In the genomic region with DNA sequence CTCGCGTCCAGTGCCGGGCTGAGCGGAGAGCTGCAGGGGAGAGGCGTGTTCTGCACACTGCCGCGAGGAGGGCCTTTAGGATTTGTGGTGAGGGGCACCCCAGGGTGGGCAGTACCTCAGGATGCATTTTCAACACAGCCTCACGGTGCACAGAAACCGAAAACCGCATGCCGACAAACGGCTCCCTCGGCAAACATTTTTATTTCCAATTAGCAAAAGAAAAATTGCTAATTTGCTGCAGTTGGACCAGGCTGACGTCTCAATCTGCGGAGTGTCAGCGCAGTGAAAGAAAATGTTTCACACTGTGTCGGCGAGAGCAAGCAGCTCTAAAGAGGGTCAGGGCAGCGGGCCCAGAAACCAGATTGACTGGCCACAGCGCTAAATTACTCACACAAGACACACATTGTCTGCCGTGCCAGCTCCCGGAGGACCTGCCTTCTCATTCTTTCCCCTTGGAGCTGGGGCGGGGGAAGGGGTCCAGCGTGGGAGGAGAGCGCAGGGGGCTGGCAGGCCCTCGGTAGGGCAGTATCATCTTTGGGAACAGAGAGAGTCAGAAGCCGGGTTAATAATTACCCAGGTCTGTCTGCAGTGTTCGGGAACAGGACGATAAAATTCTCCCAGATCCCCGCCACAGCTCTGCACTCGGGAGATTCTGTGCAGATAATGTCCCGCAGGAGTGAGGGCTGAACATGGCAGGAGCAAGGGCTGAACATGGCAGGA, we compare ENCODE assay signal across 10 cellular contexts.
A peak's percentile ranks its signal among the peaks of the same experiment; 100 is the strongest.
DNase-seq lines count a peak whose midpoint lies in the region; ATAC-seq, FAIRE-seq and TF ChIP-seq lines count a peak whose summit lies in the region.
"Had no signal": no experiment of that assay in that cellular context is flagged by ENCODE, and none has a peak within 500 bp of the region (broad histone marks: within the 10 kb centered on the region; RNA-seq: fewer than 3 reads in every experiment).

No MANE protein-coding gene starts in this region.

- no peak for TF ChIP-seq EP300 in SK-N-SH (IDR thresholded peaks at IDR 0.05; ENCODE audit: borderline replicate concordance in 1 of 2, low read depth in 1 of 2, low read length in 1 of 2)

- H3K4me1 Mint-ChIP-seq in nephron progenitor cell, result peaks cover 79% of the 10 kb centered on the region
- H3K4me1 Mint-ChIP-seq in CD4-positive, alpha-beta T cell (ENCODE audit: low read depth), result no peaks in the 10 kb centered on the region

- FAIRE-seq in frontal cortex (lab: Jason Lieb, UNC), result peak; percentile 44

- H3K27ac ChIP-seq in SK-N-SH (ENCODE audit: low read depth in 2 of 2, low read length in 1 of 2), result no peak overlapping the region
- no peak overlapping the region for H3K27ac ChIP-seq in CD4-positive, alpha-beta T cell (ENCODE audit: low read depth, low read length)
- H3K27ac ChIP-seq: esophagus muscularis mucosa had no signal

- no peaks in the 10 kb centered on the region for H3K9me3 ChIP-seq in SK-N-SH
- H3K9me3 ChIP-seq in CD4-positive, alpha-beta T cell (ENCODE audit: control insufficient read depth, low read length), result no peaks in the 10 kb centered on the region
- H3K9me3 ChIP-seq: esophagus muscularis mucosa had no signal

- CTCF ChIA-PET in SK-N-SH (lab: Yijun Ruan, JAX), result interaction anchor here (0.6 to 1.0 kb wide), 2 partner anchors 25 to 397 kb away, joined by 3 read pairs; no protein-coding TSS in a partner anchor
- CTCF ChIA-PET in CD4-positive, alpha-beta T cell (lab: Charles Lee), result no interaction called here

- POLR2A ChIA-PET in SK-N-SH (lab: Yijun Ruan, JAX), result no interaction called here
- POLR2A ChIA-PET in CD4-positive, alpha-beta T cell (lab: Charles Lee), result no interaction called here

- H3K36me3 ChIP-seq in SK-N-SH (replicated peaks in 1 of 2; ENCODE audit: control insufficient read depth in 1 of 2, insufficient read depth in 2 of 2, low read length in 1 of 2), result no peaks in the 10 kb centered on the region
- H3K36me3 ChIP-seq: esophagus muscularis mucosa had no signal

- no peak overlapping the region for H3K9ac ChIP-seq in SK-N-SH

- H2AFZ ChIP-seq in SK-N-SH (ENCODE audit: low read depth), result no peak overlapping the region

- intact Hi-C loops in CD4-positive, alpha-beta T cell (cut with DNase I, micrococcal nuclease), result no loop called here

- 4% methylated on average over 20 of the region's 32 CpGs for WGBS in SK-N-SH (ENCODE audit: low lambda C conversion rate)

- no peaks in the 10 kb centered on the region; the same call in 1 of the 2 replicates for H3K27me3 ChIP-seq in SK-N-SH (ENCODE audit: insufficient read depth)
- H3K27me3 ChIP-seq in CD4-positive, alpha-beta T cell (ENCODE audit: control insufficient read depth, insufficient read depth, low read length), result no peaks in the 10 kb centered on the region

- H3K4me3 ChIP-seq in SK-N-SH (ENCODE audit: low read depth in 2 of 2, low read length in 1 of 2), result no peak overlapping the region

- peak; percentile 64 for DNase-seq in AG08396 (ENCODE audit: low spot score)
- DNase-seq in SK-N-SH, result peak; percentile 56
- DNase-seq in frontal cortex (ENCODE audit: low spot score in 2 of 2), result peak; percentile 78 to 79
- peak; percentile 42 for DNase-seq in nephron progenitor cell
- DNase-seq in HPDE6-E6E7 (ENCODE audit: extremely low spot score), result no peak
- DNase-seq in CD4-positive, alpha-beta T cell, result no peak
- DNase-seq in NCI-H1436 treated with DMSO at 0.1 percent for 48 hours (lab: John Stamatoyannopoulos, UW), result no peak
- DNase-seq: NK-92 treated with Interleukin-12 subunit alpha and Interleukin-12 subunit beta, amount 100 ng/mL, for 24 hours had no signal

- no peaks in the 10 kb centered on the region for H3K9me3 Mint-ChIP-seq in nephron progenitor cell
- H3K9me3 Mint-ChIP-seq in CD4-positive, alpha-beta T cell, result no peaks in the 10 kb centered on the region

- H3K79me2 ChIP-seq in SK-N-SH (ENCODE audit: insufficient read depth), result no peaks in the 10 kb centered on the region

- H3K4me3 Mint-ChIP-seq in nephron progenitor cell, result peak overlapping the region; percentile 28
- H3K4me3 Mint-ChIP-seq in CD4-positive, alpha-beta T cell, result no peak overlapping the region

- no peaks in the 10 kb centered on the region for H3K9me2 ChIP-seq in SK-N-SH

- TF ChIP-seq CTCF in SK-N-SH (IDR thresholded peaks at IDR 0.05) (no peak), nephron progenitor cell (IDR thresholded peaks at IDR 0.05) (no peak)
- TF ChIP-seq CTCF in CD4-positive, alpha-beta T cell (IDR thresholded peaks at IDR 0.05), result no peak

- no peak for ATAC-seq in CD4-positive, alpha-beta T cell (ENCODE audit: poor library complexity)
- ATAC-seq in GM18502 (IDR thresholded peaks at IDR 0.05; ENCODE audit: poor library complexity, unreplicated experiment), result no peak

- H3K4me1 ChIP-seq in SK-N-SH (ENCODE audit: control insufficient read depth in 1 of 2, insufficient read depth in 2 of 2, low read depth in 1 of 2, low read length in 1 of 2), result no peaks in the 10 kb centered on the region; a peak in 1 of 4 replicates

- TF ChIP-seq RAD21 in SK-N-SH (IDR thresholded peaks at IDR 0.05; ENCODE audit: low read length), result no peak

- H3F3A ChIP-seq in SK-N-SH (replicated peaks; ENCODE audit: insufficient read depth), result no peaks in the 10 kb centered on the region

- peaks cover 27% of the 10 kb centered on the region for H3K27me3 Mint-ChIP-seq in nephron progenitor cell (ENCODE audit: low read depth, poor library complexity)
- H3K27me3 Mint-ChIP-seq in CD4-positive, alpha-beta T cell, result no peaks in the 10 kb centered on the region

- no peaks in the 10 kb centered on the region for H3K36me3 Mint-ChIP-seq in nephron progenitor cell (ENCODE audit: low read depth)
- H3K36me3 Mint-ChIP-seq in CD4-positive, alpha-beta T cell (ENCODE audit: low read depth), result no peaks in the 10 kb centered on the region

- H3K27ac Mint-ChIP-seq in nephron progenitor cell, result no peak overlapping the region
- no peak overlapping the region for H3K27ac Mint-ChIP-seq in CD4-positive, alpha-beta T cell

- no peak overlapping the region for H3K4me2 ChIP-seq in SK-N-SH

- no peaks in the 10 kb centered on the region for H4K20me1 ChIP-seq in SK-N-SH (ENCODE audit: insufficient read depth)

TF ChIP-seq in SK-N-SH, 30 proteins besides CTCF, POLR2A, EP300 and RAD21:
- no peak for TF ChIP-seq FOSL2 (IDR thresholded peaks at IDR 0.05; ENCODE audit: borderline replicate concordance, low read depth)
- TF ChIP-seq RFX5 (IDR thresholded peaks at IDR 0.05; ENCODE audit: low read length), result no peak
- TF ChIP-seq, protein P1, sequence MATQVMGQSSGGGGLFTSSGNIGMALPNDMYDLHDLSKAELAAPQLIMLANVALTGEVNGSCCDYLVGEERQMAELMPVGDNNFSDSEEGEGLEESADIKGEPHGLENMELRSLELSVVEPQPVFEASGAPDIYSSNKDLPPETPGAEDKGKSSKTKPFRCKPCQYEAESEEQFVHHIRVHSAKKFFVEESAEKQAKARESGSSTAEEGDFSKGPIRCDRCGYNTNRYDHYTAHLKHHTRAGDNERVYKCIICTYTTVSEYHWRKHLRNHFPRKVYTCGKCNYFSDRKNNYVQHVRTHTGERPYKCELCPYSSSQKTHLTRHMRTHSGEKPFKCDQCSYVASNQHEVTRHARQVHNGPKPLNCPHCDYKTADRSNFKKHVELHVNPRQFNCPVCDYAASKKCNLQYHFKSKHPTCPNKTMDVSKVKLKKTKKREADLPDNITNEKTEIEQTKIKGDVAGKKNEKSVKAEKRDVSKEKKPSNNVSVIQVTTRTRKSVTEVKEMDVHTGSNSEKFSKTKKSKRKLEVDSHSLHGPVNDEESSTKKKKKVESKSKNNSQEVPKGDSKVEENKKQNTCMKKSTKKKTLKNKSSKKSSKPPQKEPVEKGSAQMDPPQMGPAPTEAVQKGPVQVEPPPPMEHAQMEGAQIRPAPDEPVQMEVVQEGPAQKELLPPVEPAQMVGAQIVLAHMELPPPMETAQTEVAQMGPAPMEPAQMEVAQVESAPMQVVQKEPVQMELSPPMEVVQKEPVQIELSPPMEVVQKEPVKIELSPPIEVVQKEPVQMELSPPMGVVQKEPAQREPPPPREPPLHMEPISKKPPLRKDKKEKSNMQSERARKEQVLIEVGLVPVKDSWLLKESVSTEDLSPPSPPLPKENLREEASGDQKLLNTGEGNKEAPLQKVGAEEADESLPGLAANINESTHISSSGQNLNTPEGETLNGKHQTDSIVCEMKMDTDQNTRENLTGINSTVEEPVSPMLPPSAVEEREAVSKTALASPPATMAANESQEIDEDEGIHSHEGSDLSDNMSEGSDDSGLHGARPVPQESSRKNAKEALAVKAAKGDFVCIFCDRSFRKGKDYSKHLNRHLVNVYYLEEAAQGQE (IDR thresholded peaks at IDR 0.05; ENCODE audit: low read depth, low read length), result no peak
- no peak for TF ChIP-seq RXRA (IDR thresholded peaks at IDR 0.05; ENCODE audit: borderline replicate concordance, low read depth)
- TF ChIP-seq YY1 (IDR thresholded peaks at IDR 0.05; ENCODE audit: low read depth), result no peak
- no peak for TF ChIP-seq EZH2phosphoT487 (IDR thresholded peaks at IDR 0.05; ENCODE audit: borderline replicate concordance, low read depth)
- TF ChIP-seq MEF2A (IDR thresholded peaks at IDR 0.05; ENCODE audit: borderline replicate concordance, low read depth), result no peak

Comparison
In these comparisons a context has a peak if more than half of its experiments do, and no peak if none do; other contexts are left out.
1. DNase-seq: peak in AG08396 (single experiment), SK-N-SH (single experiment), frontal cortex (2 of 2) and nephron progenitor cell (single experiment); none in HPDE6-E6E7 (single experiment), CD4-positive, alpha-beta T cell (0 of 10) and NCI-H1436 treated with DMSO at 0.1 percent for 48 hours (single experiment).